In the genomic region with DNA sequence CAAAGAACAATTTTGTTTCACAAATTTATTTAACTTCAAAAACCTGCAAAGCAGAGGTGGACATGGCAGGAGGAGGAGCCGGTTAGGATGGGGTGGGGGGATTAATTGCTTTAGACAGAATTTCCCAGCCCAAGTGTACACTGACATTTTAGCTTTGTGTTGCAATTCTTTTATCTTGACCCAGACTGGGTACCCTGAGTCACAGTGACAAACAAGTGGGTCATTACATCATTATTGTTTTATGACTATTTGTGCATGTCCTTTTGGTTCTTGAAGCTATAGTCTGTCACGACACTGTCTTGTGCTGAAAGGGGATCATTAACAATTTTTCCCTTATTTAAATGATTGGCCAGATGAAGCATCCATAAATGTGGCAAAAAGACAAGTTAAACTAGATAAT, we compare ENCODE assay signal across 18 cellular contexts.
DNase-seq lines count a peak whose midpoint lies in the region; TF ChIP-seq lines count a peak whose summit lies in the region.
"Had no signal": no experiment of that assay in that cellular context is flagged by ENCODE, and none has a peak within 500 bp of the region (broad histone marks: within the 10 kb centered on the region; RNA-seq: fewer than 3 reads in every experiment).

No MANE protein-coding gene starts in this region.

- H3K79me2 ChIP-seq in osteoblast (ENCODE audit: insufficient read depth, low read length), result no peaks in the 10 kb centered on the region

- H3K4me1 ChIP-seq in osteoblast (ENCODE audit: insufficient read depth, low read length), result peaks cover 7% of the 10 kb centered on the region

- no peaks in the 10 kb centered on the region for H3K36me3 ChIP-seq in H7 (replicated peaks; ENCODE audit: control insufficient read depth, insufficient read depth, low read length)
- no peaks in the 10 kb centered on the region for H3K36me3 ChIP-seq in brain microvascular endothelial cell (replicated peaks)
- H3K36me3 ChIP-seq in osteoblast (ENCODE audit: insufficient read depth, low read length), result no peaks in the 10 kb centered on the region

- TF ChIP-seq CTCF in brain microvascular endothelial cell (IDR thresholded peaks at IDR 0.05; ENCODE audit: low read depth, low read length, missing control alignments), result no peak
- TF ChIP-seq CTCF in osteoblast (IDR thresholded peaks at IDR 0.05; ENCODE audit: extremely low read depth, low read depth, low read length), result no peak

- DNase-seq in DMS53 (lab: John Stamatoyannopoulos, UW) (peak; percentile 32), DMS53 treated with DMSO at 0.1 percent for 48 hours (lab: John Stamatoyannopoulos, UW; ENCODE audit: unreplicated experiment) (no peak), H7 (peak; percentile 6), brain microvascular endothelial cell (peak; percentile 2), osteoblast (ENCODE audit: insufficient read length, low spot score, missing footprints) (no peak), NCI-H526 (lab: John Stamatoyannopoulos, UW) (no peak), activated gamma-delta T cell (lab: John Stamatoyannopoulos, UW) (no peak), DMS79 (lab: John Stamatoyannopoulos, UW) (no peak)
- DNase-seq: C1 segment of cervical spinal cord, DMS 273 treated with DMSO at 0.1 percent for 48 hours, HFFc6, NCI-H1417 treated with DMSO at 0.1 percent for 48 hours, NCI-H446 treated with DMSO at 0.1 percent for 48 hours, NCI-H748 treated with DMSO at 0.1 percent for 48 hours, OCI-M1, RPMI8226, SIG-M5 had no signal

- H3K4me3 ChIP-seq in H7 (ENCODE audit: insufficient read depth, low read depth, low read length), result no peak overlapping the region
- no peak overlapping the region for H3K4me3 ChIP-seq in brain microvascular endothelial cell (ENCODE audit: low read depth, low read length)
- H3K4me3 ChIP-seq in osteoblast (ENCODE audit: insufficient read depth, low read length), result no peak overlapping the region

- H3K27me3 ChIP-seq in H7 (ENCODE audit: control insufficient read depth, insufficient read depth, low read length) (no peaks in the 10 kb centered on the region), brain microvascular endothelial cell (replicated peaks) (no peaks in the 10 kb centered on the region), osteoblast (ENCODE audit: insufficient read depth, low read length) (no peaks in the 10 kb centered on the region)

- H3K9me3 ChIP-seq in osteoblast (ENCODE audit: low read depth, low read length), result no peaks in the 10 kb centered on the region

- no peak overlapping the region for H3K4me2 ChIP-seq in osteoblast (ENCODE audit: insufficient read depth, low read length)

- no peaks in the 10 kb centered on the region for H4K20me1 ChIP-seq in osteoblast (ENCODE audit: insufficient read depth, low read length)

- H2AFZ ChIP-seq in osteoblast (ENCODE audit: low read length), result peak overlapping the region; percentile 43

- in situ Hi-C loops in brain microvascular endothelial cell (cut with HindIII; ENCODE audit: low pct_ligation_motif_present, low sequenced_read_pairs), result no loop called here

- H3K27ac ChIP-seq in brain microvascular endothelial cell (no peak overlapping the region), osteoblast (ENCODE audit: low read depth, low read length) (no peak overlapping the region)
- H3K27ac ChIP-seq: 22Rv1 had no signal

Comparison
In these comparisons a context has a peak if more than half of its experiments do, and no peak if none do; other contexts are left out.
1. DNase-seq: peak in DMS53 (single experiment), H7 (single experiment) and brain microvascular endothelial cell (single experiment); none in DMS53 treated with DMSO at 0.1 percent for 48 hours (single experiment), osteoblast (single experiment), NCI-H526 (0 of 2), activated gamma-delta T cell (single experiment) and DMS79 (single experiment).